ENCODE assay signal across 18 cellular contexts in the genomic region with DNA sequence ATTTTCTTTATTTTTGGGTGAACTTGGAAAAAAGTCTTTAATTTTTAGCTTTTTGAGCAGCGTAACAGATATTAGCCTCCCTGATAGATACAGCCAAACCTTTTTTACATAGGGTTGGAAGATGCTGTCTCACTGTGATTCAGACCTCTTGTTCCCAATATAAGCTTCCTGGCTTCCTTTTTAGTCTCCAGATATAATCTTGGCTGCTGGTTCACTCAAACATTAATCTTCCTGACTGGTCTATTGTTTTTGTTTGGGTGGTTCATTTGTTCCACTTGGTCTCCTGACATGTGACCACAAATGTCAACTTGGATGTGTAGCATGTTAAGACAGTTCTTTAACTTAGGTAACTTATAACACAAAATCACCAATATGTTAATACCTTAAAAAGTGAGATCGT. TPM values are rescaled to one million over a fixed set of nuclear protein-coding genes. Genes with fewer than 3 reads are reported as not detected.
DNase-seq lines count a peak whose midpoint lies in the region; ATAC-seq and TF ChIP-seq lines count a peak whose summit lies in the region.
"Had no signal": no experiment of that assay in that cellular context is flagged by ENCODE, and none has a peak within 500 bp of the region (broad histone marks: within the 10 kb centered on the region; RNA-seq: fewer than 3 reads in every experiment).

No MANE protein-coding gene starts in this region.

- no peaks in the 10 kb centered on the region for H3K4me1 ChIP-seq in mammary epithelial cell (ENCODE audit: insufficient read depth, low read length)
- H3K4me1 ChIP-seq in breast epithelium, result no peaks in the 10 kb centered on the region
- no peaks in the 10 kb centered on the region for H3K4me1 ChIP-seq in suprapubic skin
- H3K4me1 ChIP-seq: BLaER1 had no signal

- H3K9me3 ChIP-seq in mammary epithelial cell (replicated peaks; ENCODE audit: insufficient read depth, low read length) (no peaks in the 10 kb centered on the region), breast epithelium (no peaks in the 10 kb centered on the region), suprapubic skin (no peaks in the 10 kb centered on the region)
- no peaks in the 10 kb centered on the region for H3K9me3 ChIP-seq in CD4-positive, alpha-beta T cell (ENCODE audit: control insufficient read depth, low read length)
- H3K9me3 ChIP-seq: BLaER1 had no signal

- no peaks in the 10 kb centered on the region for H3K36me3 Mint-ChIP-seq in CD4-positive, alpha-beta T cell (ENCODE audit: low read depth)

- in situ Hi-C loops in mammary epithelial cell (cut with MboI; ENCODE audit: low sequenced_read_pairs in 2 of 2), result no loop called here

- H2AFZ ChIP-seq in mammary epithelial cell (ENCODE audit: low read depth, low read length), result no peak overlapping the region
- H2AFZ ChIP-seq: hepatocyte had no signal

- no peaks in the 10 kb centered on the region for H3K27me3 Mint-ChIP-seq in CD4-positive, alpha-beta T cell

- no peaks in the 10 kb centered on the region for H3K36me3 ChIP-seq in mammary epithelial cell (ENCODE audit: insufficient read depth, low read length)
- no peaks in the 10 kb centered on the region for H3K36me3 ChIP-seq in breast epithelium
- no peaks in the 10 kb centered on the region for H3K36me3 ChIP-seq in suprapubic skin
- H3K36me3 ChIP-seq: BLaER1 had no signal

- H3K9me3 Mint-ChIP-seq in CD4-positive, alpha-beta T cell, result no peaks in the 10 kb centered on the region
- H3K9me3 Mint-ChIP-seq: endodermal cell had no signal

- no peaks in the 10 kb centered on the region for H4K20me1 ChIP-seq in mammary epithelial cell (ENCODE audit: insufficient read depth, low read length)
- H4K20me1 ChIP-seq: BLaER1 had no signal

- CTCF ChIA-PET in mammary epithelial cell (lab: Charles Lee; ENCODE audit: low non-redundant PET), result no interaction called here
- CTCF ChIA-PET in CD4-positive, alpha-beta T cell (lab: Charles Lee), result no interaction called here

- H3K4me1 Mint-ChIP-seq in CD4-positive, alpha-beta T cell (ENCODE audit: low read depth), result no peaks in the 10 kb centered on the region

- no peak overlapping the region for H3K4me2 ChIP-seq in mammary epithelial cell (ENCODE audit: insufficient read depth, low read depth, low read length)
- H3K4me2 ChIP-seq: BLaER1, hepatocyte had no signal

- TF ChIP-seq POLR2A in breast epithelium (IDR thresholded peaks at IDR 0.05) (no peak), suprapubic skin (IDR thresholded peaks at IDR 0.05) (no peak)

- WGBS in mammary epithelial cell (ENCODE audit: low coverage, missing lambda C conversion rate), result 65% methylated on average over 2 of the region's 2 CpGs
- 81% methylated on average over 2 of the region's 2 CpGs for WGBS in suprapubic skin

- H3K27ac Mint-ChIP-seq in CD4-positive, alpha-beta T cell, result no peak overlapping the region
- H3K27ac Mint-ChIP-seq: endodermal cell had no signal

- no peak for ATAC-seq in GM19351 (IDR thresholded peaks at IDR 0.05; ENCODE audit: unreplicated experiment)
- no peak for ATAC-seq in CD4-positive, alpha-beta T cell (ENCODE audit: poor library complexity)

- intact Hi-C loops in mammary epithelial cell (cut with micrococcal nuclease) (no loop called here), breast epithelium (cut with DNase I; ENCODE audit: low total_unique reads) (no loop called here)
- intact Hi-C loops in CD4-positive, alpha-beta T cell (cut with DNase I, micrococcal nuclease), result no loop called here

- no peak overlapping the region for H3K9ac ChIP-seq in mammary epithelial cell (ENCODE audit: insufficient read depth, low read length)
- H3K9ac ChIP-seq: BLaER1 had no signal

- no peaks in the 10 kb centered on the region for H3K27me3 ChIP-seq in mammary epithelial cell (ENCODE audit: insufficient read depth, low read length)
- H3K27me3 ChIP-seq in breast epithelium, result peaks cover 0 to 4% of the 10 kb centered on the region in 2 donors
- no peaks in the 10 kb centered on the region for H3K27me3 ChIP-seq in CD4-positive, alpha-beta T cell (ENCODE audit: control insufficient read depth, insufficient read depth, low read length)
- H3K27me3 ChIP-seq in suprapubic skin, result no peaks in the 10 kb centered on the region
- H3K27me3 ChIP-seq: hepatocyte had no signal

- POLR2A ChIA-PET in CD4-positive, alpha-beta T cell (lab: Charles Lee), result no interaction called here

- TF ChIP-seq CTCF in mammary epithelial cell (conservative IDR thresholded peaks at IDR 0.05 in 1 of 2, IDR thresholded peaks at IDR 0.05 in 1 of 2; ENCODE audit: extremely low read depth in 1 of 2, insufficient read depth in 1 of 2, low read depth in 1 of 2, low read length in 2 of 2) (no peak), breast epithelium (IDR thresholded peaks at IDR 0.05) (no peak), suprapubic skin (IDR thresholded peaks at IDR 0.05) (no peak)
- no peak for TF ChIP-seq CTCF in CD4-positive, alpha-beta T cell (IDR thresholded peaks at IDR 0.05)

- BruUV-seq in mammary epithelial cell (replicated peaks; lab: Mats Ljungman, UMichigan), result no TSS peak

- dilution Hi-C loops in mammary epithelial cell (cut with HindIII; ENCODE audit: low sequenced_read_pairs), result no loop called here

- DNase-seq in mammary epithelial cell, result peak; percentile 8
- no peak for DNase-seq in breast epithelium (ENCODE audit: low spot score in 2 of 2)
- peak; percentile 37 for DNase-seq in astrocyte of the hippocampus (ENCODE audit: low read depth, low spot score)
- peak; percentile 4 for DNase-seq in kidney tubule cell (ENCODE audit: low spot score)
- DNase-seq in midbrain (lab: John Stamatoyannopoulos, UW), result no peak
- DNase-seq in CD4-positive, alpha-beta T cell, result no peak
- no peak for DNase-seq in suprapubic skin (ENCODE audit: low spot score in 2 of 2)
- DNase-seq: activated CD4-positive, alpha-beta T cell treated with anti-CD3 and anti-CD28 coated beads, Interleukin-2, amount 50 U/mL, for 48 hours; amniotic stem cell; endodermal cell; islet precursor cell; NCI-H146; right cardiac atrium; stimulated activated CD8-positive, alpha-beta memory T cell treated with anti-CD3 and anti-CD28 coated beads, Interleukin-4, amount 100 ng/mL, for 48 hours had no signal

- no peak overlapping the region for H3K4me3 Mint-ChIP-seq in CD4-positive, alpha-beta T cell
- H3K4me3 Mint-ChIP-seq: endodermal cell had no signal

- H3K27ac ChIP-seq in mammary epithelial cell (ENCODE audit: insufficient read depth, low read depth, low read length), result no peak overlapping the region
- H3K27ac ChIP-seq in breast epithelium, result no peak overlapping the region
- no peak overlapping the region for H3K27ac ChIP-seq in CD4-positive, alpha-beta T cell (ENCODE audit: low read depth, low read length)
- no peak overlapping the region for H3K27ac ChIP-seq in suprapubic skin
- H3K27ac ChIP-seq: BLaER1, hepatocyte had no signal

- H3K79me2 ChIP-seq in mammary epithelial cell (ENCODE audit: insufficient read depth, low read length), result no peaks in the 10 kb centered on the region

- no peak overlapping the region for H3K4me3 ChIP-seq in mammary epithelial cell (replicated peaks in 1 of 3; ENCODE audit: insufficient read depth in 1 of 3, low read depth in 2 of 3, low read length in 3 of 3)
- H3K4me3 ChIP-seq in breast epithelium, result no peak overlapping the region
- H3K4me3 ChIP-seq in suprapubic skin, result no peak overlapping the region
- H3K4me3 ChIP-seq: BLaER1, hepatocyte, lung had no signal

- no peak for TF ChIP-seq EP300 in suprapubic skin (IDR thresholded peaks at IDR 0.05)

RNA-seq across cellular contexts. Expression of a gene that starts 23.0 kb away (rescaled TPM):
- total RNA-seq in mammary epithelial cell (under 1 TPM; 0.56 to 0.83 TPM), breast epithelium (1 to 10 TPM; 2.3 to 4.6 (median 4.3) TPM), suprapubic skin (1 to 10 TPM in 3 of 4 donors, under 1 TPM in 1; 0.52 to 5.1 (median 1.7) TPM)
- 0.08 TPM for polyA plus RNA-seq in mammary epithelial cell
- not detected for polyA minus RNA-seq in mammary epithelial cell
- total RNA-seq in CD4-positive, alpha-beta T cell, result under 1 TPM in 1 of 2 experiments, not detected in 1; 0.14 TPM

Comparison
In these comparisons a context has a peak if more than half of its experiments do, and no peak if none do; other contexts are left out.
1. DNase-seq: peak in mammary epithelial cell (single experiment), astrocyte of the hippocampus (single experiment) and kidney tubule cell (single experiment); none in breast epithelium (0 of 2), midbrain (single experiment), CD4-positive, alpha-beta T cell (0 of 10) and suprapubic skin (0 of 2).